Comparison of ENCODE assay signal across 17 cellular contexts in the genomic region with DNA sequence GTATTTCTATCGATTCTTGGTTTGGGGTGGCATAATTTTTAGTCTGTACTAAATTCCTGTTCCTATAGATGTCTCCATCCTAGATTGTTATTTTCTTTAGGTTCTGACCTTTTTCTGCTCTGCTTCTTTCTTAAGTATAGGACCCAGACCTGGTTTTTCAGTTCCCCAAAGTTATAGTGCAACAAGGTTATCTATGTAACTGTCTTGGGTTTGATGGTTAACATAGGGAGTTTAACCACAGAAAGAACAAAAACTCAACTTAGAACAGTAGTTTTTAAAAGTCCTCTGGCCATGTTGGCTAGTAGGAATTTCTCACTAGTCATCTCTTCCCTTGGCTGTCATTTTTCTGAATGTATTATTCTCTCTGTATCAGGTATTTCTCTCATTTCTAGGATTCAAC. TPM values are rescaled to one million over a fixed set of nuclear protein-coding genes. Genes with fewer than 3 reads are reported as not detected.
DNase-seq lines count a peak whose midpoint lies in the region; ATAC-seq and TF ChIP-seq lines count a peak whose summit lies in the region.
"Had no signal": no experiment of that assay in that cellular context is flagged by ENCODE, and none has a peak within 500 bp of the region (broad histone marks: within the 10 kb centered on the region; RNA-seq: fewer than 3 reads in every experiment).

No MANE protein-coding gene starts in this region.

- peak; percentile 87 for ATAC-seq in GM18517 (IDR thresholded peaks at IDR 0.05; ENCODE audit: unreplicated experiment)
- peak; percentile 97 for ATAC-seq in GM21381 (IDR thresholded peaks at IDR 0.05; ENCODE audit: unreplicated experiment)
- peak; percentile 99 for ATAC-seq in HG02938 (IDR thresholded peaks at IDR 0.05; ENCODE audit: unreplicated experiment)
- ATAC-seq in HG03521 (IDR thresholded peaks at IDR 0.05; ENCODE audit: unreplicated experiment): peak; percentile 95
- ATAC-seq in psoas muscle: no peak
- ATAC-seq: body of pancreas, foreskin keratinocyte, mucosa of descending colon had no signal

- H3K4me3 ChIP-seq in psoas muscle: no peak overlapping the region
- H3K4me3 ChIP-seq: body of pancreas, mucosa of descending colon had no signal

- H3K27ac ChIP-seq in psoas muscle: no peak overlapping the region
- H3K27ac ChIP-seq: body of pancreas, foreskin keratinocyte had no signal

- DNase-seq in NCI-H446 (lab: John Stamatoyannopoulos, UW) (no peak), NCI-H1694 (lab: John Stamatoyannopoulos, UW) (no peak), psoas muscle (no peak), retina (no peak)
- DNase-seq: activated CD4-positive, alpha-beta T cell treated with anti-CD3 and anti-CD28 coated beads, Interleukin-2, amount 10 ng/mL, durations not matched to agents 7 days and 5 days; activated gamma-delta T cell treated with Interleukin-2 at 50 U/mL for 16 hours; body of pancreas; DND-41; effector CD8-positive, alpha-beta T cell; foreskin keratinocyte; mucosa of descending colon; NCI-H2171 treated with DMSO at 0.1 percent for 48 hours; stimulated activated naive CD4-positive, alpha-beta T cell treated with Interleukin-2 at 50 U/mL for 16 hours had no signal

- no peaks in the 10 kb centered on the region for H3K36me3 ChIP-seq in psoas muscle (ENCODE audit: insufficient read depth in 1 of 2, low read depth in 1 of 2)

- TF ChIP-seq CTCF in psoas muscle (IDR thresholded peaks at IDR 0.05): no peak

- no peaks in the 10 kb centered on the region for H3K9me3 ChIP-seq in psoas muscle
- H3K9me3 ChIP-seq: body of pancreas, mucosa of descending colon had no signal

- intact Hi-C loops in psoas muscle (cut with DNase I): no loop called here

- H3K4me1 ChIP-seq in psoas muscle: no peaks in the 10 kb centered on the region
- H3K4me1 ChIP-seq: body of pancreas, foreskin keratinocyte had no signal

- WGBS in psoas muscle, 3 donors: 88 to 94% (median 92%) methylated on average over 1 of the region's 1 CpG

- H3K27me3 ChIP-seq in psoas muscle (ENCODE audit: insufficient read depth in 3 of 3, low read length in 2 of 3): no peaks in the 10 kb centered on the region
- H3K27me3 ChIP-seq: body of pancreas, foreskin keratinocyte had no signal

RNA-seq across cellular contexts. Expression of gene MAD2L1, which starts 38.8 kb away (rescaled TPM):
- 1 to 10 TPM; 1.0 to 1.3 (median 1.1) TPM for total RNA-seq in psoas muscle
- polyA plus RNA-seq in psoas muscle: 1 to 10 TPM in 2 of 3 donors, under 1 TPM in 1; 0.72 to 3.7 (median 1.5) TPM

Comparison
In these comparisons a context has a peak if more than half of its experiments do, and no peak if none do; other contexts are left out.
1. ATAC-seq: peak in GM18517 (single experiment), GM21381 (single experiment), HG02938 (single experiment) and HG03521 (single experiment); none in psoas muscle (0 of 4).